ENCODE assay signal across 8 cellular contexts in the genomic region with DNA sequence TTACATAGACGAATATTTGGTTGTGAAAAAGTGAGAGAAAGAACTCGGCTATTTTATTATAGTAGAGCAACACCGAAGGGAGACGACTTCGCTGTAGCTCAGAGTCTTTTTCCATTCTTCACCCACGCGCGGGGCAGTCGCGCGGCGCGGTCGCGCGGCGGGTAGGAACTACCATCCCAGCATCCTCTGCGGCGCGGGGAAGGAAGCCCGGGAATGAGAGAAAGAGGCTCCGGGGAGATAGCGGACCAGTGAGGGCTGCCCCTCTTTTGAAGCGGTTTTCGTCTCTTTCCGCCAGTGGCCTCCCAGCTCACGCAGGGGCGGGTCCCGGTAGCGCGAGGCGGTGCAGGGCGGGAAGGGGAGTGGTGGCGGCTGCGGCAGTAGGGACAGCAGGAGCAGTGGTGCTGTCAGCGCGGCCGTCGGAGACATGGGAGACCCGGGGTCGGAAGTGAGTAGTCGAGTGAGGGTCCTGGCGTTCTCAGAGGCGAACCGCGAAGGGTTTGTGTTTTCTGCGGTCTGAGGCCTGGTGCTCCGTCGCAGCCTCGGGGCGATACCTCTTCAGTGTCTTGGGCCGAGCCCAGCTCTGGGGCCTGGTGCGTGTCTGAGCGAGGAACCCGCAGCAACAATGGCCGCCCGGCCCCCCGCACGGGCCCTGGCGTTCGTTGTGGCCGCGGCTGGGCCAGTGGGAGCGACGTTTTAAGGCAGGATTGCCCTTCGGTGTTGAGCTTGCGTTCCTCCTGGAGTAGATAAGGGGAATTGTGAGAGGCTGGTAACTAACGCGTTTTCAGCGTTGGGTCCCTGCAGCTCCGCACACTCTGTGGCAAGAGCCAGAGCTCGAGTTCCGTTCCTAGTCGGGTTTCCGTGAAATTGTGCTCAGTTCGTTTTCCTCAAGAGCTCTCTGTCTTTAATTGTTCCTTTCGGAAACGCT. TPM values are rescaled to one million over a fixed set of nuclear protein-coding genes. Genes with fewer than 3 reads are reported as not detected.
A peak's percentile ranks its signal among the peaks of the same experiment; 100 is the strongest.
DNase-seq lines count a peak whose midpoint lies in the region; ATAC-seq and TF ChIP-seq lines count a peak whose summit lies in the region.
"Not testable (repeated sequence)": the region's sequence is repeated elsewhere in the genome, so short reads cannot be mapped to it uniquely, and the experiment has no call there.

A gene with protein sequence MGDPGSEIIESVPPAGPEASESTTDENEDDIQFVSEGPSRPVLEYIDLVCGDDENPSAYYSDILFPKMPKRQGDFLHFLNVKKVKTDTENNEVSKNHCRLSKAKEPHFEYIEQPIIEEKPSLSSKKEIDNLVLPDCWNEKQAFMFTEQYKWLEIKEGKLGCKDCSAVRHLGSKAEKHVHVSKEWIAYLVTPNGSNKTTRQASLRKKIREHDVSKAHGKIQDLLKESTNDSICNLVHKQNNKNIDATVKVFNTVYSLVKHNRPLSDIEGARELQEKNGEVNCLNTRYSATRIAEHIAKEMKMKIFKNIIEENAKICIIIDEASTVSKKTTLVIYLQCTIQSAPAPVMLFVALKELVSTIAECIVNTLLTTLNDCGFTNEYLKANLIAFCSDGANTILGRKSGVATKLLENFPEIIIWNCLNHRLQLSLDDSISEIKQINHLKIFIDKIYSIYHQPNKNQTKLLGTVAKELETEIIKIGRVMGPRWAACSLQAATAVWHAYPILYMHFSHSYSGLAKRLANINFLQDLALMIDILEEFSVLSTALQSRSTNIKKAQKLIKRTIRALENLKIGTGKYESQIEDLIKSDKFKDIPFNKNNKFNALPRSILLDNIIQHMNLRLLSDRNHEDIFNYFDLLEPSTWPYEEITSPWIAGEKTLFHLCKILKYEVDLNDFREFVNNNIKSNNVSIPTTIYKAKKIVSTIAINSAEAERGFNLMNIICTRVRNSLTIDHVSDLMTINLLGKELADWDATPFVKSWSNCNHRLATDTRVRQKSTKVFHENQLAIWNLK (plus strand): TSS at position 362 of the 925 bp plus-strand sequence. CDS start 63 bp downstream, at position 425.

- ATAC-seq in HG02623 (IDR thresholded peaks at IDR 0.05; ENCODE audit: unreplicated experiment) = peak; percentile 95
- peak; percentile 100 for ATAC-seq in Right ventricle myocardium inferior

- DNase-seq in GM10248 (ENCODE audit: extremely low spot score) (peak; percentile 89), NCI-H1092 treated with DMSO at 0.1 percent for 48 hours (lab: John Stamatoyannopoulos, UW) (peak; percentile 89), SKM-1 treated with dmso at 0.1 percent for 144 hours (lab: John Stamatoyannopoulos, UW; ENCODE audit: unreplicated experiment) (peak; percentile 91), Right ventricle myocardium inferior (ENCODE audit: missing footprints) (peak; percentile 94), tibial artery (peak; percentile 93 to 95)

- not testable (repeated sequence) for H3K9me3 Mint-ChIP-seq in activated naive CD8-positive, alpha-beta T cell (ENCODE audit: low read depth)

- H3K79me2 ChIP-seq in parathyroid adenoma = peaks cover 12% of the 10 kb centered on the region

- H3K4me1 Mint-ChIP-seq in activated naive CD8-positive, alpha-beta T cell (ENCODE audit: low read depth) = peaks cover 31% of the 10 kb centered on the region

- CTCF ChIA-PET in GM10248 (lab: Yijun Ruan, JAX) = interaction anchor here (1.1 to 1.6 kb wide), 4 partner anchors 10 to 142 kb away, joined by 3 to 5 read pairs (median 4); no protein-coding TSS in a partner anchor

- H3K4me1 ChIP-seq in parathyroid adenoma = not testable (repeated sequence)
- H3K4me1 ChIP-seq in tibial artery = peaks cover 0 to 22% (median 2%) of the 10 kb centered on the region in 4 donors

- TF ChIP-seq CTCF in GM10248 (IDR thresholded peaks at IDR 0.05; ENCODE audit: control extremely low read depth, extremely low read depth, low read depth, missing control alignments); parathyroid adenoma (IDR thresholded peaks at IDR 0.05): not testable (repeated sequence)
- TF ChIP-seq CTCF in tibial artery (IDR thresholded peaks at IDR 0.05) = peak in 1 of 2 experiments; percentile 19

- H3K4me3 ChIP-seq in parathyroid adenoma (ENCODE audit: low read depth, low read length) (peak within 1 kb of the TSS; percentile 43), tibial artery (peak within 1 kb of the TSS; percentile 55 to 63)

- H3K4me3 Mint-ChIP-seq in activated naive CD8-positive, alpha-beta T cell = peak within 1 kb of the TSS; percentile 94

- peak within 1 kb of the TSS; percentile 49 for H3K4me2 ChIP-seq in parathyroid adenoma (ENCODE audit: low read length)

- H3K27me3 ChIP-seq in parathyroid adenoma (ENCODE audit: control insufficient read depth, insufficient read depth, low read length); tibial artery: not testable (repeated sequence)

- H3K9ac ChIP-seq in parathyroid adenoma = not testable (repeated sequence)

- H3K9me3 ChIP-seq in parathyroid adenoma (ENCODE audit: control insufficient read depth, low read length); tibial artery: not testable (repeated sequence)

- not testable (repeated sequence) for H3K36me3 Mint-ChIP-seq in activated naive CD8-positive, alpha-beta T cell

- H3K27ac ChIP-seq in parathyroid adenoma (peak within 1 kb of the TSS; percentile 24), tibial artery (peak within 1 kb of the TSS; percentile 47 to 73)

- peak within 1 kb of the TSS; percentile 78 for H2AFZ ChIP-seq in parathyroid adenoma

- peak within 1 kb of the TSS; percentile 89 for H3K27ac Mint-ChIP-seq in activated naive CD8-positive, alpha-beta T cell

- H3K27me3 Mint-ChIP-seq in activated naive CD8-positive, alpha-beta T cell = not testable (repeated sequence)

- POLR2A ChIA-PET in GM10248 (lab: Yijun Ruan, JAX) = not testable (repeated sequence)

- H3K36me3 ChIP-seq in parathyroid adenoma (ENCODE audit: control insufficient read depth, insufficient read depth, low read length) = not testable (repeated sequence)
- H3K36me3 ChIP-seq in tibial artery = peaks cover 11 to 13% (median 13%) of the 10 kb centered on the region in 3 donors

- intact Hi-C loops in Right ventricle myocardium inferior (cut with DNase I) = loop anchor here (5.0 to 10.0 kb wide), 2 partner anchors 41 to 268 kb away; partner anchors contain the start of gene PRIM2
- intact Hi-C loops in tibial artery (cut with DNase I; ENCODE audit: low total_unique reads) = not testable (repeated sequence)

RNA-seq across cellular contexts. Expression of the gene that starts here (rescaled TPM):
- 6.4 TPM for total RNA-seq in Right ventricle myocardium inferior

Comparison
In these comparisons a context has a peak if more than half of its experiments do, and no peak if none do; other contexts are left out.
1. Peak in every context shown above with its lines: DNase-seq, ATAC-seq, H3K4me3 ChIP-seq and H3K27ac ChIP-seq.